In genomic region chr18:72652990-72653593, GRCh38 we compare ENCODE assay signal across 9 cellular contexts.
DNase-seq lines count a peak whose midpoint lies in the region; ATAC-seq and TF ChIP-seq lines count a peak whose summit lies in the region.
"Had no signal": no experiment of that assay in that cellular context is flagged by ENCODE, and none has a peak within 500 bp of the region (broad histone marks: within the 10 kb centered on the region; RNA-seq: fewer than 3 reads in every experiment).

No MANE protein-coding gene starts in this region.

- H3K27me3 Mint-ChIP-seq in MCF 10A (ENCODE audit: insufficient read depth, unreplicated experiment), result peaks cover 14% of the 10 kb centered on the region
- no peaks in the 10 kb centered on the region for H3K27me3 Mint-ChIP-seq in activated B cell treated with CpG ODN at 0.5 μM for 24 hours
- H3K27me3 Mint-ChIP-seq in effector memory CD8-positive, alpha-beta T cell, result no peaks in the 10 kb centered on the region
- H3K27me3 Mint-ChIP-seq: dendritic cell treated with granulocyte-macrophage colony-stimulating factor and Interleukin-4, amounts not matched to agents 40 ng/mL and 50 ng/mL, for 4 days had no signal

- no peak for TF ChIP-seq POLR2A in breast epithelium (IDR thresholded peaks at IDR 0.05)

- H3K36me3 ChIP-seq in breast epithelium, result no peaks in the 10 kb centered on the region
- no peaks in the 10 kb centered on the region for H3K36me3 ChIP-seq in H7 (replicated peaks; ENCODE audit: control insufficient read depth, insufficient read depth, low read length)

- H3K36me3 Mint-ChIP-seq in MCF 10A (ENCODE audit: insufficient read depth, unreplicated experiment) (no peaks in the 10 kb centered on the region), activated B cell treated with CpG ODN at 0.5 μM for 24 hours (ENCODE audit: low read depth) (no peaks in the 10 kb centered on the region)
- H3K36me3 Mint-ChIP-seq in effector memory CD8-positive, alpha-beta T cell (ENCODE audit: insufficient read depth), result no peaks in the 10 kb centered on the region

- CTCF ChIA-PET in MCF 10A (lab: Yijun Ruan, JAX) (interaction anchor here (0.5 to 1.4 kb wide), 6 partner anchors 8 to 1584 kb away, joined by 3 to 7 read pairs (median 3); no protein-coding TSS in a partner anchor), activated B cell treated with CpG ODN at 0.5 μM for 24 hours (lab: Charles Lee) (interaction anchor here (1.0 to 1.7 kb wide), 4 partner anchors 9 to 20 kb away, joined by 3 to 5 read pairs (median 4); no protein-coding TSS in a partner anchor)

- no peak overlapping the region for H3K27ac Mint-ChIP-seq in MCF 10A (ENCODE audit: low read depth, unreplicated experiment)
- no peak overlapping the region for H3K27ac Mint-ChIP-seq in activated B cell treated with CpG ODN at 0.5 μM for 24 hours
- no peak overlapping the region for H3K27ac Mint-ChIP-seq in effector memory CD8-positive, alpha-beta T cell
- H3K27ac Mint-ChIP-seq: dendritic cell treated with granulocyte-macrophage colony-stimulating factor and Interleukin-4, amounts not matched to agents 40 ng/mL and 50 ng/mL, for 4 days had no signal

- peak; percentile 65 for DNase-seq in MCF 10A (ENCODE audit: unreplicated experiment)
- no peak for DNase-seq in breast epithelium (ENCODE audit: low spot score in 2 of 2)
- peak; percentile 55 for DNase-seq in H7
- peak; percentile 20 to 27 for DNase-seq in Kasumi-1 (lab: John Stamatoyannopoulos, UW)
- no peak for DNase-seq in activated B cell treated with CpG ODN at 0.5 μM for 24 hours
- peak; percentile 17 for DNase-seq in iPS-NIHi7 (ENCODE audit: extremely low spot score)
- peak in 27 of 49 donors; percentile 1 to 63 (median 24) for DNase-seq in substantia nigra (lab: John Stamatoyannopoulos, UW)
- DNase-seq in effector memory CD8-positive, alpha-beta T cell, result no peak

- POLR2A ChIA-PET in MCF 10A (lab: Yijun Ruan, JAX) (no interaction called here), activated B cell treated with CpG ODN at 0.5 μM for 24 hours (lab: Charles Lee) (no interaction called here)

- intact Hi-C loops in MCF 10A (cut with micrococcal nuclease) (loop anchor here (1.0 kb wide), 1 partner anchor 19 kb away; no protein-coding TSS in a partner anchor), breast epithelium (cut with DNase I; ENCODE audit: low total_unique reads) (no loop called here), activated B cell treated with CpG ODN at 0.5 μM for 24 hours (cut with micrococcal nuclease) (loop anchor here (1.0 kb wide), 1 partner anchor 1190 kb away; no protein-coding TSS in a partner anchor)

- H3K9me3 Mint-ChIP-seq in MCF 10A (ENCODE audit: unreplicated experiment) (peaks cover 7% of the 10 kb centered on the region), activated B cell treated with CpG ODN at 0.5 μM for 24 hours (no peaks in the 10 kb centered on the region)
- peaks cover 14 to 15% of the 10 kb centered on the region in 2 donors for H3K9me3 Mint-ChIP-seq in effector memory CD8-positive, alpha-beta T cell
- H3K9me3 Mint-ChIP-seq: dendritic cell treated with granulocyte-macrophage colony-stimulating factor and Interleukin-4, amounts not matched to agents 40 ng/mL and 50 ng/mL, for 4 days had no signal

- ATAC-seq in activated B cell treated with CpG ODN at 0.5 μM for 24 hours (ENCODE audit: low read depth), result peak; percentile 58
- no peak for ATAC-seq in effector memory CD8-positive, alpha-beta T cell (replicated peaks)

- H3K4me1 Mint-ChIP-seq in MCF 10A (ENCODE audit: insufficient read depth, unreplicated experiment) (no peaks in the 10 kb centered on the region), activated B cell treated with CpG ODN at 0.5 μM for 24 hours (no peaks in the 10 kb centered on the region)
- H3K4me1 Mint-ChIP-seq in effector memory CD8-positive, alpha-beta T cell (ENCODE audit: low read depth in 2 of 2), result no peaks in the 10 kb centered on the region

- H3K4me3 ChIP-seq in breast epithelium (no peak overlapping the region), H7 (ENCODE audit: insufficient read depth, low read depth, low read length) (no peak overlapping the region)

- H3K27me3 ChIP-seq in breast epithelium (no peaks in the 10 kb centered on the region), H7 (ENCODE audit: control insufficient read depth, insufficient read depth, low read length) (no peaks in the 10 kb centered on the region)

- no peak overlapping the region for H3K4me3 Mint-ChIP-seq in MCF 10A (ENCODE audit: unreplicated experiment)
- H3K4me3 Mint-ChIP-seq in activated B cell treated with CpG ODN at 0.5 μM for 24 hours, result no peak overlapping the region
- H3K4me3 Mint-ChIP-seq in effector memory CD8-positive, alpha-beta T cell, result no peak overlapping the region
- H3K4me3 Mint-ChIP-seq: dendritic cell treated with granulocyte-macrophage colony-stimulating factor and Interleukin-4, amounts not matched to agents 40 ng/mL and 50 ng/mL, for 4 days had no signal

- TF ChIP-seq CTCF in MCF 10A (IDR thresholded peaks at IDR 0.05; ENCODE audit: unreplicated experiment), result peak; percentile 43
- no peak for TF ChIP-seq CTCF in breast epithelium (IDR thresholded peaks at IDR 0.05)
- TF ChIP-seq CTCF in activated B cell treated with CpG ODN at 0.5 μM for 24 hours (IDR thresholded peaks at IDR 0.05), result no peak

- no TSS peak for BruUV-seq in MCF 10A (replicated peaks; lab: Mats Ljungman, UMichigan)

- no peaks in the 10 kb centered on the region for H3K9me3 ChIP-seq in breast epithelium

- H3K27ac ChIP-seq in breast epithelium (no peak overlapping the region), substantia nigra (ENCODE audit: low read depth, low read length, poor library complexity, severe bottlenecking) (no peak overlapping the region)

- no peaks in the 10 kb centered on the region for H3K4me1 ChIP-seq in breast epithelium

Comparison
In these comparisons a context has a peak if more than half of its experiments do, and no peak if none do; other contexts are left out.
1. DNase-seq: peak in MCF 10A (single experiment), H7 (single experiment), Kasumi-1 (2 of 2), iPS-NIHi7 (single experiment) and substantia nigra (27 of 49); none in breast epithelium (0 of 2), activated B cell treated with CpG ODN at 0.5 μM for 24 hours (single experiment) and effector memory CD8-positive, alpha-beta T cell (0 of 3).